In the genomic region with DNA sequence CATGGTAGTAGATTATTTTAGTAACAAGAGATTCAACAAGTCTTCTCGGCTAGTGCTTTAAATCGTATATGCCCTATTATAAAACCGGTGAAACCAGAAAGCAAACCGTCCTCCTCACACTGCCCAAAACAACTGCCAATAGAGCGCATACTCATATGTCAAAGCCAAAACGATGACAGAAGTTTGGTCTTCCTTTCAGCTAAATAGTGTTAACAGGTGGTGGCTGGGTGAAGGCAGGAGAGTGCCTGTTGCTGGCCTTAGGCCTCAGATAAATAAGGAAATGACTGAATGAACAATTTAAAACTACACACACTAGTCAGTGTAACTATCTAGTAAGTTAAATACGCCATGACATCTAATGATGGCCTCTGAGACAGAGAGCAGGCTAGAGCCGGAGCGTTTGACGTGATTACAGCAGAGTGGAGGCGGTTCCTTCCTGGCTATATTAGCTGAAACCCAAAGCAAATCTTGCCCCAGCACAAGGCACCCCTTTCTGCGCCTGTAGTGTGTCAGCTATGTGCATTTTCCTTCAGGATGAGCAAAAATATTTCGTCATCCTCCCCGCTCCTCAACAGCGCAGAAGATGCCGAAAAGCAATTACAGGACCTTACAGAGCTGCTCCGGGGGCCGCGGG, we compare ENCODE assay signal across 1 cellular context.
A peak's percentile ranks its signal among the peaks of the same experiment; 100 is the strongest.
TF ChIP-seq lines count a peak whose summit lies in the region.

No MANE protein-coding gene starts in this region.

TF ChIP-seq in K562, 482 proteins besides CTCF, POLR2A, EP300 and RAD21 (continued from another document):
- TF ChIP-seq, protein P1, sequence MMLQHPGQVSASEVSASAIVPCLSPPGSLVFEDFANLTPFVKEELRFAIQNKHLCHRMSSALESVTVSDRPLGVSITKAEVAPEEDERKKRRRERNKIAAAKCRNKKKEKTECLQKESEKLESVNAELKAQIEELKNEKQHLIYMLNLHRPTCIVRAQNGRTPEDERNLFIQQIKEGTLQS (IDR thresholded peaks at IDR 0.05), result peak; percentile 38; the same call in 1 of the 2 replicates
- TF ChIP-seq, protein P1 (CRISPR knock-in tag; conservative IDR thresholded peaks at IDR 0.05), result no peak
- TF ChIP-seq ZEB2 (IDR thresholded peaks at IDR 0.05) (no peak), SMARCB1 (IDR thresholded peaks at IDR 0.05; ENCODE audit: insufficient read length, low read depth) (no peak)
TF ChIP-seq in K562: peak in this region for 5.
